In genomic region chr2:8534729-8535397, GRCh38 we compare ENCODE assay signal across 1 cellular context.
A peak's percentile ranks its signal among the peaks of the same experiment; 100 is the strongest.
TF ChIP-seq lines count a peak whose summit lies in the region.

No MANE protein-coding gene starts in this region.

TF ChIP-seq in HepG2, 621 proteins besides CTCF, POLR2A, EP300 and RAD21 (continued from another document and continues in another):
- no peak for TF ChIP-seq ZNF318 (CRISPR knock-in tag; IDR thresholded peaks at IDR 0.05)
- no peak for TF ChIP-seq CAMTA2 (CRISPR knock-in tag; IDR thresholded peaks at IDR 0.05; ENCODE audit: borderline replicate concordance)
- no peak for TF ChIP-seq TSC22D2 (CRISPR knock-in tag; IDR thresholded peaks at IDR 0.05; ENCODE audit: borderline replicate concordance)
- no peak for TF ChIP-seq TAF15 (IDR thresholded peaks at IDR 0.05; ENCODE audit: low read depth, low read length, poor library complexity, severe bottlenecking)
- no peak for TF ChIP-seq IRF9 (CRISPR knock-in tag; IDR thresholded peaks at IDR 0.05; ENCODE audit: borderline replicate concordance)
- no peak for TF ChIP-seq TGIF2 (CRISPR knock-in tag; IDR thresholded peaks at IDR 0.05)
- peak; percentile 63; the same call in 1 of the 2 replicates for TF ChIP-seq PHF21A (CRISPR knock-in tag; IDR thresholded peaks at IDR 0.05)
- TF ChIP-seq ELF1 (CRISPR knock-in tag; IDR thresholded peaks at IDR 0.05) = no peak
- TF ChIP-seq TCF12 (IDR thresholded peaks at IDR 0.05) = no peak
- no peak for TF ChIP-seq TCF12 (CRISPR knock-in tag; IDR thresholded peaks at IDR 0.05)
- TF ChIP-seq KLF13 (CRISPR knock-in tag; IDR thresholded peaks at IDR 0.05) = no peak
- no peak for TF ChIP-seq ZNF646 (CRISPR knock-in tag; IDR thresholded peaks at IDR 0.05)
- TF ChIP-seq ZNF580 (CRISPR knock-in tag; IDR thresholded peaks at IDR 0.05; ENCODE audit: borderline replicate concordance, low read depth) = peak; percentile 49; the same call in 1 of the 2 replicates
- no peak for TF ChIP-seq ZSCAN30 (CRISPR knock-in tag; IDR thresholded peaks at IDR 0.05)
- TF ChIP-seq EEA1 (CRISPR knock-in tag; IDR thresholded peaks at IDR 0.05; ENCODE audit: borderline replicate concordance) = no peak
- TF ChIP-seq NFE2L1 (CRISPR knock-in tag; IDR thresholded peaks at IDR 0.05; ENCODE audit: borderline replicate concordance) = no peak
- no peak for TF ChIP-seq SATB2 (CRISPR knock-in tag; IDR thresholded peaks at IDR 0.05)
- no peak for TF ChIP-seq ZBTB38 (CRISPR knock-in tag; IDR thresholded peaks at IDR 0.05)
- peak; percentile 53; the same call in 1 of the 2 replicates for TF ChIP-seq ZNF280D (CRISPR knock-in tag; IDR thresholded peaks at IDR 0.05)
- TF ChIP-seq ELK4 (CRISPR knock-in tag; IDR thresholded peaks at IDR 0.05; ENCODE audit: borderline replicate concordance) = no peak
- 0 out of 2 replicates have a peak, but pooled peaks have one; percentile 43 for TF ChIP-seq ZNF263 (CRISPR knock-in tag; IDR thresholded peaks at IDR 0.05)
- no peak for TF ChIP-seq THAP8 (CRISPR knock-in tag; IDR thresholded peaks at IDR 0.05; ENCODE audit: borderline replicate concordance)
- TF ChIP-seq TOPORS (CRISPR knock-in tag; IDR thresholded peaks at IDR 0.05) = peak; percentile 84; the same call in 1 of the 2 replicates
- TF ChIP-seq KLF16 (CRISPR knock-in tag; IDR thresholded peaks at IDR 0.05) = no peak
- no peak for TF ChIP-seq RNF219 (CRISPR knock-in tag; IDR thresholded peaks at IDR 0.05)
- no peak for TF ChIP-seq ZBTB21 (CRISPR knock-in tag; IDR thresholded peaks at IDR 0.05)
- TF ChIP-seq ZBTB42 (CRISPR knock-in tag; IDR thresholded peaks at IDR 0.05) = no peak
- TF ChIP-seq AGO1 (IDR thresholded peaks at IDR 0.05; ENCODE audit: low read depth, low read length, poor library complexity, severe bottlenecking) = peak; percentile 31
- TF ChIP-seq ZNF607 (CRISPR knock-in tag; IDR thresholded peaks at IDR 0.05; ENCODE audit: borderline replicate concordance) = 0 out of 2 replicates have a peak, but pooled peaks have one; percentile 31
